In the genomic region with DNA sequence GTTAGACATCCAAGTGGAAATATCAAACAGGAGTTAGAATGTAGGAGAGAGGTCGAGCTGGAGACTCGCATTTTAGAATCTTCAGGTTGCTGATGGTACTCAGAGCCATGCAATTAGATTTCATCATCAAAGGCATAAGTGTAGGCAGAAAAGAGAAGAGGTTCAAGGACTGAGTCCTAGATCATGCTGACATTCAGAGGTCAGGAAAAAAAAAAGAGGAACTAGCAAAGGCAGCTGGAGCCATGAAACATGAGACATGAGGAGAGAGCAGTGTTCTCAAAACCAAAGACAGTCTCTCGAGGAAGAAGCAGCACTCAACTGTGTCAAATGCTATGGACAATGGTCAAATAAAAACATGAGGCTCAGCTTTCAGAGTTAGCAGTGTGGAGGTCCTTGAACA, we compare ENCODE assay signal across 2 cellular contexts.
TF ChIP-seq lines count a peak whose summit lies in the region.

No MANE protein-coding gene starts in this region.

TF ChIP-seq in GM12891, 5 proteins besides CTCF, POLR2A, EP300 and RAD21 (continued from another document):
- TF ChIP-seq POU2F2 (IDR thresholded peaks at IDR 0.05; ENCODE audit: low read depth, low read length): no peak

TF ChIP-seq in K562, 482 proteins besides CTCF, POLR2A, EP300 and RAD21 (continued from another document and continues in another):
- TF ChIP-seq SETDB1 (IDR thresholded peaks at IDR 0.05; ENCODE audit: low read length) (no peak), NR2C1 (IDR thresholded peaks at IDR 0.05) (no peak; the same call in 1 of the 2 replicates), NR2C1 (tag; IDR thresholded peaks at IDR 0.05) (no peak), ZNF253 (CRISPR knock-in tag; conservative IDR thresholded peaks at IDR 0.05) (no peak), JUNB (CRISPR knock-in tag; conservative IDR thresholded peaks at IDR 0.05) (no peak), ELF4 (CRISPR knock-in tag; IDR thresholded peaks at IDR 0.05) (no peak), SMAD3 (CRISPR knock-in tag; conservative IDR thresholded peaks at IDR 0.05) (no peak), KDM5B (IDR thresholded peaks at IDR 0.05; ENCODE audit: insufficient replicate concordance, low read depth, low read length) (no peak), FOXK2 (conservative IDR thresholded peaks at IDR 0.05 in 1 of 2, IDR thresholded peaks at IDR 0.05 in 1 of 2; ENCODE audit: low read depth in 2 of 2) (no peak), POLR2G (IDR thresholded peaks at IDR 0.05; ENCODE audit: low read depth, low read length) (no peak), CEBPB (tag; IDR thresholded peaks at IDR 0.05) (peak; percentile 59), CEBPG (CRISPR knock-in tag; IDR thresholded peaks at IDR 0.05) (no peak), CEBPG (tag; conservative IDR thresholded peaks at IDR 0.05 in 1 of 2, IDR thresholded peaks at IDR 0.05 in 1 of 2) (peak; percentile 70 to 73), MYNN (IDR thresholded peaks at IDR 0.05) (no peak), MYNN (CRISPR knock-in tag; IDR thresholded peaks at IDR 0.05) (no peak), ZNF3 (CRISPR knock-in tag; IDR thresholded peaks at IDR 0.05) (peak; percentile 83), PHB2 (IDR thresholded peaks at IDR 0.05; ENCODE audit: low read depth) (no peak), ZNF445 (CRISPR knock-in tag; IDR thresholded peaks at IDR 0.05; ENCODE audit: low read depth) (no peak), ZNF133 (CRISPR knock-in tag; IDR thresholded peaks at IDR 0.05) (no peak), ZNF431 (CRISPR knock-in tag; IDR thresholded peaks at IDR 0.05) (no peak), PHTF2 (CRISPR knock-in tag; IDR thresholded peaks at IDR 0.05) (no peak), LCOR (CRISPR knock-in tag; IDR thresholded peaks at IDR 0.05) (no peak), ZFX (CRISPR knock-in tag; IDR thresholded peaks at IDR 0.05) (no peak), ATF7 (IDR thresholded peaks at IDR 0.05) (no peak), TEAD2 (tag; IDR thresholded peaks at IDR 0.05) (no peak), CCAR2 (IDR thresholded peaks at IDR 0.05; ENCODE audit: low read depth, low read length) (no peak), LEF1 (IDR thresholded peaks at IDR 0.05) (peak; percentile 47; the same call in 1 of the 2 replicates), SMARCA5 (IDR thresholded peaks at IDR 0.05) (no peak), ZNF766 (CRISPR knock-in tag; conservative IDR thresholded peaks at IDR 0.05) (no peak), RBFOX2 (IDR thresholded peaks at IDR 0.05; ENCODE audit: low read depth, low read length) (no peak), TRIM28 (IDR thresholded peaks at IDR 0.05) (no peak)
- TF ChIP-seq, protein P1, sequence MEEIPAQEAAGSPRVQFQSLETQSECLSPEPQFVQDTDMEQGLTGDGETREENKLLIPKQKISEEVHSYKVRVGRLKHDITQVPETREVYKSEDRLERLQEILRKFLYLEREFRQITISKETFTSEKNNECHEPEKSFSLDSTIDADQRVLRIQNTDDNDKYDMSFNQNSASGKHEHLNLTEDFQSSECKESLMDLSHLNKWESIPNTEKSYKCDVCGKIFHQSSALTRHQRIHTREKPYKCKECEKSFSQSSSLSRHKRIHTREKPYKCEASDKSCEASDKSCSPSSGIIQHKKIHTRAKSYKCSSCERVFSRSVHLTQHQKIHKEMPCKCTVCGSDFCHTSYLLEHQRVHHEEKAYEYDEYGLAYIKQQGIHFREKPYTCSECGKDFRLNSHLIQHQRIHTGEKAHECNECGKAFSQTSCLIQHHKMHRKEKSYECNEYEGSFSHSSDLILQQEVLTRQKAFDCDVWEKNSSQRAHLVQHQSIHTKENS (CRISPR knock-in tag; IDR thresholded peaks at IDR 0.05): no peak
- TF ChIP-seq, protein P2, sequence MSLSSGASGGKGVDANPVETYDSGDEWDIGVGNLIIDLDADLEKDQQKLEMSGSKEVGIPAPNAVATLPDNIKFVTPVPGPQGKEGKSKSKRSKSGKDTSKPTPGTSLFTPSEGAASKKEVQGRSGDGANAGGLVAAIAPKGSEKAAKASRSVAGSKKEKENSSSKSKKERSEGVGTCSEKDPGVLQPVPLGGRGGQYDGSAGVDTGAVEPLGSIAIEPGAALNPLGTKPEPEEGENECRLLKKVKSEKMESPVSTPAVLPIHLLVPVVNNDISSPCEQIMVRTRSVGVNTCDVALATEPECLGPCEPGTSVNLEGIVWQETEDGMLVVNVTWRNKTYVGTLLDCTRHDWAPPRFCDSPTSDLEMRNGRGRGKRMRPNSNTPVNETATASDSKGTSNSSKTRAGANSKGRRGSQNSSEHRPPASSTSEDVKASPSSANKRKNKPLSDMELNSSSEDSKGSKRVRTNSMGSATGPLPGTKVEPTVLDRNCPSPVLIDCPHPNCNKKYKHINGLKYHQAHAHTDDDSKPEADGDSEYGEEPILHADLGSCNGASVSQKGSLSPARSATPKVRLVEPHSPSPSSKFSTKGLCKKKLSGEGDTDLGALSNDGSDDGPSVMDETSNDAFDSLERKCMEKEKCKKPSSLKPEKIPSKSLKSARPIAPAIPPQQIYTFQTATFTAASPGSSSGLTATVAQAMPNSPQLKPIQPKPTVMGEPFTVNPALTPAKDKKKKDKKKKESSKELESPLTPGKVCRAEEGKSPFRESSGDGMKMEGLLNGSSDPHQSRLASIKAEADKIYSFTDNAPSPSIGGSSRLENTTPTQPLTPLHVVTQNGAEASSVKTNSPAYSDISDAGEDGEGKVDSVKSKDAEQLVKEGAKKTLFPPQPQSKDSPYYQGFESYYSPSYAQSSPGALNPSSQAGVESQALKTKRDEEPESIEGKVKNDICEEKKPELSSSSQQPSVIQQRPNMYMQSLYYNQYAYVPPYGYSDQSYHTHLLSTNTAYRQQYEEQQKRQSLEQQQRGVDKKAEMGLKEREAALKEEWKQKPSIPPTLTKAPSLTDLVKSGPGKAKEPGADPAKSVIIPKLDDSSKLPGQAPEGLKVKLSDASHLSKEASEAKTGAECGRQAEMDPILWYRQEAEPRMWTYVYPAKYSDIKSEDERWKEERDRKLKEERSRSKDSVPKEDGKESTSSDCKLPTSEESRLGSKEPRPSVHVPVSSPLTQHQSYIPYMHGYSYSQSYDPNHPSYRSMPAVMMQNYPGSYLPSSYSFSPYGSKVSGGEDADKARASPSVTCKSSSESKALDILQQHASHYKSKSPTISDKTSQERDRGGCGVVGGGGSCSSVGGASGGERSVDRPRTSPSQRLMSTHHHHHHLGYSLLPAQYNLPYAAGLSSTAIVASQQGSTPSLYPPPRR (CRISPR knock-in tag; IDR thresholded peaks at IDR 0.05; ENCODE audit: borderline replicate concordance): no peak
- TF ChIP-seq, protein P3, sequence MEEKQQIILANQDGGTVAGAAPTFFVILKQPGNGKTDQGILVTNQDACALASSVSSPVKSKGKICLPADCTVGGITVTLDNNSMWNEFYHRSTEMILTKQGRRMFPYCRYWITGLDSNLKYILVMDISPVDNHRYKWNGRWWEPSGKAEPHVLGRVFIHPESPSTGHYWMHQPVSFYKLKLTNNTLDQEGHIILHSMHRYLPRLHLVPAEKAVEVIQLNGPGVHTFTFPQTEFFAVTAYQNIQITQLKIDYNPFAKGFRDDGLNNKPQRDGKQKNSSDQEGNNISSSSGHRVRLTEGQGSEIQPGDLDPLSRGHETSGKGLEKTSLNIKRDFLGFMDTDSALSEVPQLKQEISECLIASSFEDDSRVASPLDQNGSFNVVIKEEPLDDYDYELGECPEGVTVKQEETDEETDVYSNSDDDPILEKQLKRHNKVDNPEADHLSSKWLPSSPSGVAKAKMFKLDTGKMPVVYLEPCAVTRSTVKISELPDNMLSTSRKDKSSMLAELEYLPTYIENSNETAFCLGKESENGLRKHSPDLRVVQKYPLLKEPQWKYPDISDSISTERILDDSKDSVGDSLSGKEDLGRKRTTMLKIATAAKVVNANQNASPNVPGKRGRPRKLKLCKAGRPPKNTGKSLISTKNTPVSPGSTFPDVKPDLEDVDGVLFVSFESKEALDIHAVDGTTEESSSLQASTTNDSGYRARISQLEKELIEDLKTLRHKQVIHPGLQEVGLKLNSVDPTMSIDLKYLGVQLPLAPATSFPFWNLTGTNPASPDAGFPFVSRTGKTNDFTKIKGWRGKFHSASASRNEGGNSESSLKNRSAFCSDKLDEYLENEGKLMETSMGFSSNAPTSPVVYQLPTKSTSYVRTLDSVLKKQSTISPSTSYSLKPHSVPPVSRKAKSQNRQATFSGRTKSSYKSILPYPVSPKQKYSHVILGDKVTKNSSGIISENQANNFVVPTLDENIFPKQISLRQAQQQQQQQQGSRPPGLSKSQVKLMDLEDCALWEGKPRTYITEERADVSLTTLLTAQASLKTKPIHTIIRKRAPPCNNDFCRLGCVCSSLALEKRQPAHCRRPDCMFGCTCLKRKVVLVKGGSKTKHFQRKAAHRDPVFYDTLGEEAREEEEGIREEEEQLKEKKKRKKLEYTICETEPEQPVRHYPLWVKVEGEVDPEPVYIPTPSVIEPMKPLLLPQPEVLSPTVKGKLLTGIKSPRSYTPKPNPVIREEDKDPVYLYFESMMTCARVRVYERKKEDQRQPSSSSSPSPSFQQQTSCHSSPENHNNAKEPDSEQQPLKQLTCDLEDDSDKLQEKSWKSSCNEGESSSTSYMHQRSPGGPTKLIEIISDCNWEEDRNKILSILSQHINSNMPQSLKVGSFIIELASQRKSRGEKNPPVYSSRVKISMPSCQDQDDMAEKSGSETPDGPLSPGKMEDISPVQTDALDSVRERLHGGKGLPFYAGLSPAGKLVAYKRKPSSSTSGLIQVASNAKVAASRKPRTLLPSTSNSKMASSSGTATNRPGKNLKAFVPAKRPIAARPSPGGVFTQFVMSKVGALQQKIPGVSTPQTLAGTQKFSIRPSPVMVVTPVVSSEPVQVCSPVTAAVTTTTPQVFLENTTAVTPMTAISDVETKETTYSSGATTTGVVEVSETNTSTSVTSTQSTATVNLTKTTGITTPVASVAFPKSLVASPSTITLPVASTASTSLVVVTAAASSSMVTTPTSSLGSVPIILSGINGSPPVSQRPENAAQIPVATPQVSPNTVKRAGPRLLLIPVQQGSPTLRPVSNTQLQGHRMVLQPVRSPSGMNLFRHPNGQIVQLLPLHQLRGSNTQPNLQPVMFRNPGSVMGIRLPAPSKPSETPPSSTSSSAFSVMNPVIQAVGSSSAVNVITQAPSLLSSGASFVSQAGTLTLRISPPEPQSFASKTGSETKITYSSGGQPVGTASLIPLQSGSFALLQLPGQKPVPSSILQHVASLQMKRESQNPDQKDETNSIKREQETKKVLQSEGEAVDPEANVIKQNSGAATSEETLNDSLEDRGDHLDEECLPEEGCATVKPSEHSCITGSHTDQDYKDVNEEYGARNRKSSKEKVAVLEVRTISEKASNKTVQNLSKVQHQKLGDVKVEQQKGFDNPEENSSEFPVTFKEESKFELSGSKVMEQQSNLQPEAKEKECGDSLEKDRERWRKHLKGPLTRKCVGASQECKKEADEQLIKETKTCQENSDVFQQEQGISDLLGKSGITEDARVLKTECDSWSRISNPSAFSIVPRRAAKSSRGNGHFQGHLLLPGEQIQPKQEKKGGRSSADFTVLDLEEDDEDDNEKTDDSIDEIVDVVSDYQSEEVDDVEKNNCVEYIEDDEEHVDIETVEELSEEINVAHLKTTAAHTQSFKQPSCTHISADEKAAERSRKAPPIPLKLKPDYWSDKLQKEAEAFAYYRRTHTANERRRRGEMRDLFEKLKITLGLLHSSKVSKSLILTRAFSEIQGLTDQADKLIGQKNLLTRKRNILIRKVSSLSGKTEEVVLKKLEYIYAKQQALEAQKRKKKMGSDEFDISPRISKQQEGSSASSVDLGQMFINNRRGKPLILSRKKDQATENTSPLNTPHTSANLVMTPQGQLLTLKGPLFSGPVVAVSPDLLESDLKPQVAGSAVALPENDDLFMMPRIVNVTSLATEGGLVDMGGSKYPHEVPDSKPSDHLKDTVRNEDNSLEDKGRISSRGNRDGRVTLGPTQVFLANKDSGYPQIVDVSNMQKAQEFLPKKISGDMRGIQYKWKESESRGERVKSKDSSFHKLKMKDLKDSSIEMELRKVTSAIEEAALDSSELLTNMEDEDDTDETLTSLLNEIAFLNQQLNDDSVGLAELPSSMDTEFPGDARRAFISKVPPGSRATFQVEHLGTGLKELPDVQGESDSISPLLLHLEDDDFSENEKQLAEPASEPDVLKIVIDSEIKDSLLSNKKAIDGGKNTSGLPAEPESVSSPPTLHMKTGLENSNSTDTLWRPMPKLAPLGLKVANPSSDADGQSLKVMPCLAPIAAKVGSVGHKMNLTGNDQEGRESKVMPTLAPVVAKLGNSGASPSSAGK (IDR thresholded peaks at IDR 0.05): peak; percentile 14; the same call in 1 of the 2 replicates
- TF ChIP-seq, protein P4, sequence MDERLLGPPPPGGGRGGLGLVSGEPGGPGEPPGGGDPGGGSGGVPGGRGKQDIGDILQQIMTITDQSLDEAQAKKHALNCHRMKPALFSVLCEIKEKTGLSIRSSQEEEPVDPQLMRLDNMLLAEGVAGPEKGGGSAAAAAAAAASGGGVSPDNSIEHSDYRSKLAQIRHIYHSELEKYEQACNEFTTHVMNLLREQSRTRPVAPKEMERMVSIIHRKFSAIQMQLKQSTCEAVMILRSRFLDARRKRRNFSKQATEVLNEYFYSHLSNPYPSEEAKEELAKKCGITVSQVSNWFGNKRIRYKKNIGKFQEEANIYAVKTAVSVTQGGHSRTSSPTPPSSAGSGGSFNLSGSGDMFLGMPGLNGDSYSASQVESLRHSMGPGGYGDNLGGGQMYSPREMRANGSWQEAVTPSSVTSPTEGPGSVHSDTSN (CRISPR knock-in tag; IDR thresholded peaks at IDR 0.05; ENCODE audit: low read depth): no peak
- TF ChIP-seq, protein P4 (tag; conservative IDR thresholded peaks at IDR 0.05; ENCODE audit: low read depth): peak; percentile 51
- TF ChIP-seq, protein P5, sequence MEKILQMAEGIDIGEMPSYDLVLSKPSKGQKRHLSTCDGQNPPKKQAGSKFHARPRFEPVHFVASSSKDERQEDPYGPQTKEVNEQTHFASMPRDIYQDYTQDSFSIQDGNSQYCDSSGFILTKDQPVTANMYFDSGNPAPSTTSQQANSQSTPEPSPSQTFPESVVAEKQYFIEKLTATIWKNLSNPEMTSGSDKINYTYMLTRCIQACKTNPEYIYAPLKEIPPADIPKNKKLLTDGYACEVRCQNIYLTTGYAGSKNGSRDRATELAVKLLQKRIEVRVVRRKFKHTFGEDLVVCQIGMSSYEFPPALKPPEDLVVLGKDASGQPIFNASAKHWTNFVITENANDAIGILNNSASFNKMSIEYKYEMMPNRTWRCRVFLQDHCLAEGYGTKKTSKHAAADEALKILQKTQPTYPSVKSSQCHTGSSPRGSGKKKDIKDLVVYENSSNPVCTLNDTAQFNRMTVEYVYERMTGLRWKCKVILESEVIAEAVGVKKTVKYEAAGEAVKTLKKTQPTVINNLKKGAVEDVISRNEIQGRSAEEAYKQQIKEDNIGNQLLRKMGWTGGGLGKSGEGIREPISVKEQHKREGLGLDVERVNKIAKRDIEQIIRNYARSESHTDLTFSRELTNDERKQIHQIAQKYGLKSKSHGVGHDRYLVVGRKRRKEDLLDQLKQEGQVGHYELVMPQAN (IDR thresholded peaks at IDR 0.05; ENCODE audit: borderline replicate concordance): no peak
